10 cellular contexts compared by ENCODE assay signal in the genomic region with DNA sequence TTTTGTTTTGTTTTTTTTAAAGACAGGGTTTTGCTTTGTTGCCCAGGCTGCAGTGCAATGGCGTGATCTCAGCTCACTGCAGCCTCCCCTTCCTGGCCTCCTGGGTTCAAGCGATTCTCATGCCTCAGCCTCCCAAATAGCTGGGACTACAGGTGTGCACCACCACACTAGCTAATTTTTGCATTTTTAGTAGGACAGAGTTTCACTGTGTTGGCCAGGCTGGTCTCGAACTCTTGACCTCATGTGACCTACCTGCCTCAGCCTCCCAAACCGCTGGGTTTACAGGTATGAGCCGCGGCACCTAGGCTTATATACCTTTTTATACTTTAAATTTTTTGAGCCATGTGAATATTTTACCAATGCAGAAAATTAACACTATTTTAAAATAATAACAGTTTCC.
"Had no signal": no experiment of that assay in that cellular context is flagged by ENCODE, and none has a peak within 500 bp of the region (broad histone marks: within the 10 kb centered on the region; RNA-seq: fewer than 3 reads in every experiment).

No MANE protein-coding gene starts in this region.

- H3K27ac Mint-ChIP-seq: dendritic cell treated with granulocyte-macrophage colony-stimulating factor and Interleukin-4, amounts not matched to agents 40 ng/mL and 50 ng/mL, for 4 days; stimulated activated memory B cell treated with anti-CD40 and anti-IgM and Interleukin-4, amounts not matched to agents 10 μg/mL and 1 μg/mL and 100 μg/mL, for 72 hours had no signal

- H3K4me3 ChIP-seq: esophagus squamous epithelium, gastroesophageal sphincter, spleen, stomach, thoracic aorta had no signal

- H3K36me3 Mint-ChIP-seq: immature natural killer cell; naive B cell; stimulated activated memory B cell treated with anti-CD40 and anti-IgM and Interleukin-4, amounts not matched to agents 10 μg/mL and 1 μg/mL and 100 μg/mL, for 72 hours had no signal

- H3K4me3 Mint-ChIP-seq: dendritic cell treated with granulocyte-macrophage colony-stimulating factor and Interleukin-4, amounts not matched to agents 40 ng/mL and 50 ng/mL, for 4 days; stimulated activated memory B cell treated with anti-CD40 and anti-IgM and Interleukin-4, amounts not matched to agents 10 μg/mL and 1 μg/mL and 100 μg/mL, for 72 hours had no signal

- H3K9me3 ChIP-seq: esophagus squamous epithelium, gastroesophageal sphincter, neutrophil, spleen, stomach, thoracic aorta had no signal

- H3K9me3 Mint-ChIP-seq: dendritic cell treated with granulocyte-macrophage colony-stimulating factor and Interleukin-4, amounts not matched to agents 40 ng/mL and 50 ng/mL, for 4 days; immature natural killer cell; naive B cell; stimulated activated memory B cell treated with anti-CD40 and anti-IgM and Interleukin-4, amounts not matched to agents 10 μg/mL and 1 μg/mL and 100 μg/mL, for 72 hours had no signal

- H3K27ac ChIP-seq: esophagus squamous epithelium, gastroesophageal sphincter, thoracic aorta had no signal

- H3K27me3 ChIP-seq: esophagus squamous epithelium, gastroesophageal sphincter, neutrophil, spleen, stomach had no signal

- H3K36me3 ChIP-seq: esophagus squamous epithelium, gastroesophageal sphincter, neutrophil, spleen, stomach, thoracic aorta had no signal

- H3K27me3 Mint-ChIP-seq: stimulated activated memory B cell treated with anti-CD40 and anti-IgM and Interleukin-4, amounts not matched to agents 10 μg/mL and 1 μg/mL and 100 μg/mL, for 72 hours had no signal
